ENCODE assay signal across 8 cellular contexts in the genomic region with DNA sequence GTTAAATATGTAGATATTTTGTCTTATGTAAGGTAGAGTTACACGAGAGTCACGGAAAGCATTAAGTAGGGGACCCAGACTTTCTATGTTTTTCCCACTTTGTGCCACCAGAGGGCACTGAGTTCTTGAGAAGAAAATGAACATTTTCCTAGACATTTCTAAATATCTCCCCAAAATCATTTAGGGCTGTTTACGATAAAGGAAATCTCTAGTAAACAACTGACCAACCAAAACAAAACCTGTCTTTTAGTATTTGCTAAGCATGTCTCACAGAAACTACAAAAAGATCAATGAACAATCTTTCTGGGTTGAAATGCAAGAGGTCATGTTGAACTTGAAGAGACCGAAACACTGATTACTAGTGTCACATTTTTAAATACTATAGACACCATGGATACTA. TPM values are rescaled to one million over a fixed set of nuclear protein-coding genes. Genes with fewer than 3 reads are reported as not detected.
A peak's percentile ranks its signal among the peaks of the same experiment; 100 is the strongest.
DNase-seq lines count a peak whose midpoint lies in the region; ATAC-seq, FAIRE-seq and TF ChIP-seq lines count a peak whose summit lies in the region.

No MANE protein-coding gene starts in this region.

- intact Hi-C loops in dorsolateral prefrontal cortex (cut with DNase I): no loop called here
- intact Hi-C loops in naive thymus-derived CD4-positive, alpha-beta T cell (cut with micrococcal nuclease): loop anchor here (1.0 to 10.0 kb wide), 8 partner anchors 11 to 920 kb away; partner anchors contain the start of gene CHMP2B (in 2 of the 2)

- no peaks in the 10 kb centered on the region for H3K4me1 ChIP-seq in naive thymus-derived CD4-positive, alpha-beta T cell (ENCODE audit: control insufficient read depth in 2 of 2, insufficient read depth in 2 of 2, low read length in 2 of 2)

- H3K27me3 Mint-ChIP-seq in T-helper 17 cell: no peaks in the 10 kb centered on the region
- H3K27me3 Mint-ChIP-seq in naive thymus-derived CD4-positive, alpha-beta T cell: peaks cover 0 to 13% (median 0%) of the 10 kb centered on the region in 5 donors

- peak overlapping the region in 12 of 59 donors; percentile 1 to 34 (median 12) for H3K4me3 ChIP-seq in dorsolateral prefrontal cortex
- H3K4me3 ChIP-seq in naive thymus-derived CD4-positive, alpha-beta T cell (ENCODE audit: low read length): no peak overlapping the region

- POLR2A ChIA-PET in naive thymus-derived CD4-positive, alpha-beta T cell (lab: Charles Lee): interaction anchor here (1.0 kb wide), 1 partner anchor 10 kb away, joined by 4 read pairs; no protein-coding TSS in a partner anchor

- H3K4me1 Mint-ChIP-seq in T-helper 17 cell: no peaks in the 10 kb centered on the region
- H3K4me1 Mint-ChIP-seq in naive thymus-derived CD4-positive, alpha-beta T cell: peaks cover 0 to 12% (median 6%) of the 10 kb centered on the region in 7 donors

- H3K36me3 ChIP-seq in naive thymus-derived CD4-positive, alpha-beta T cell (ENCODE audit: control insufficient read depth in 2 of 3, insufficient read depth in 3 of 3, low read length in 3 of 3): no peaks in the 10 kb centered on the region

- no peaks in the 10 kb centered on the region for H3K9me3 Mint-ChIP-seq in naive thymus-derived CD4-positive, alpha-beta T cell

- CTCF ChIA-PET in naive thymus-derived CD4-positive, alpha-beta T cell (lab: Charles Lee): interaction anchor here (0.8 to 1.5 kb wide), 4 partner anchors 9 to 741 kb away, joined by 3 to 8 read pairs (median 4); no protein-coding TSS in a partner anchor

- FAIRE-seq in GM19239 (lab: Jason Lieb, UNC): peak; percentile 88

- no peak overlapping the region for H3K27ac ChIP-seq in dorsolateral prefrontal cortex
- H3K27ac ChIP-seq in naive thymus-derived CD4-positive, alpha-beta T cell (ENCODE audit: low read depth, low read length): no peak overlapping the region

- H3K27me3 ChIP-seq in dorsolateral prefrontal cortex: no peaks in the 10 kb centered on the region
- no peaks in the 10 kb centered on the region for H3K27me3 ChIP-seq in naive thymus-derived CD4-positive, alpha-beta T cell (ENCODE audit: control insufficient read depth in 2 of 2, insufficient read depth in 2 of 2, low read length in 2 of 2)

- no peak overlapping the region for H3K27ac Mint-ChIP-seq in T-helper 17 cell
- no peak overlapping the region for H3K27ac Mint-ChIP-seq in naive thymus-derived CD4-positive, alpha-beta T cell

- peak; percentile 45 to 81 (median 69) for TF ChIP-seq CTCF in dorsolateral prefrontal cortex (IDR thresholded peaks at IDR 0.05 in 54 of 56, conservative IDR thresholded peaks at IDR 0.05 in 2 of 56; ENCODE audit: low read depth in 1 of 56, partially characterized antibody in 56 of 56)

- H3K4me3 Mint-ChIP-seq in T-helper 17 cell: no peak overlapping the region
- no peak overlapping the region for H3K4me3 Mint-ChIP-seq in naive thymus-derived CD4-positive, alpha-beta T cell

- DNase-seq in NCI-H446 (lab: John Stamatoyannopoulos, UW) (peak; percentile 13 to 35), NCI-H446 treated with DMSO at 0.1 percent for 48 hours (lab: John Stamatoyannopoulos, UW) (no peak), GM19239 (ENCODE audit: insufficient read length, low spot score) (peak; percentile 1), HS-5 (ENCODE audit: low read depth) (peak; percentile 41), T-helper 17 cell (peak in 1 of 3 donors; percentile 16), dorsolateral prefrontal cortex (peak in 4 of 10 donors; percentile 7 to 62 (median 23)), NCI-H1436 (lab: John Stamatoyannopoulos, UW) (no peak)
- DNase-seq in naive thymus-derived CD4-positive, alpha-beta T cell: peak in 6 of 9 donors; percentile 1 to 46 (median 24)

- H3K9me3 ChIP-seq in T-helper 17 cell (ENCODE audit: control insufficient read depth, low read length, poor library complexity, severe bottlenecking): no peaks in the 10 kb centered on the region
- no peaks in the 10 kb centered on the region for H3K9me3 ChIP-seq in naive thymus-derived CD4-positive, alpha-beta T cell (ENCODE audit: control insufficient read depth in 2 of 3, low read length in 3 of 3)

- peak; percentile 69 for ATAC-seq in T-helper 17 cell
- no peak for ATAC-seq in naive thymus-derived CD4-positive, alpha-beta T cell

- no peaks in the 10 kb centered on the region for H3K36me3 Mint-ChIP-seq in T-helper 17 cell (ENCODE audit: low read depth)
- no peaks in the 10 kb centered on the region for H3K36me3 Mint-ChIP-seq in naive thymus-derived CD4-positive, alpha-beta T cell

RNA-seq across cellular contexts. Expression of gene POU1F1, which starts 16.1 kb away (rescaled TPM):
- not detected for total RNA-seq in T-helper 17 cell
- not detected for total RNA-seq in dorsolateral prefrontal cortex
- not detected for total RNA-seq in naive thymus-derived CD4-positive, alpha-beta T cell
- polyA plus RNA-seq in naive thymus-derived CD4-positive, alpha-beta T cell: not detected

RNA-seq across cellular contexts. Expression of gene CHMP2B, which starts 33.2 kb away (rescaled TPM):
- 10 to 100 TPM; 24.3 to 29.4 TPM for total RNA-seq in T-helper 17 cell
- total RNA-seq in dorsolateral prefrontal cortex: 10 to 100 TPM; 23.8 to 49.2 (median 34.7) TPM
- total RNA-seq in naive thymus-derived CD4-positive, alpha-beta T cell: 10 to 100 TPM; 20.7 to 27.4 (median 23.4) TPM
- polyA plus RNA-seq in naive thymus-derived CD4-positive, alpha-beta T cell: 10 to 100 TPM; 35.4 to 41.2 TPM

Comparison
In these comparisons a context has a peak if more than half of its experiments do, and no peak if none do; other contexts are left out.
1. DNase-seq: peak in NCI-H446 (2 of 2), GM19239 (single experiment), HS-5 (single experiment) and naive thymus-derived CD4-positive, alpha-beta T cell (6 of 9); none in NCI-H446 treated with DMSO at 0.1 percent for 48 hours (single experiment) and NCI-H1436 (single experiment).
2. intact Hi-C loops: an anchor here in naive thymus-derived CD4-positive, alpha-beta T cell (1.0 to 10.0 kb wide); none called in dorsolateral prefrontal cortex.